19 cellular contexts compared by ENCODE assay signal in the genomic region with DNA sequence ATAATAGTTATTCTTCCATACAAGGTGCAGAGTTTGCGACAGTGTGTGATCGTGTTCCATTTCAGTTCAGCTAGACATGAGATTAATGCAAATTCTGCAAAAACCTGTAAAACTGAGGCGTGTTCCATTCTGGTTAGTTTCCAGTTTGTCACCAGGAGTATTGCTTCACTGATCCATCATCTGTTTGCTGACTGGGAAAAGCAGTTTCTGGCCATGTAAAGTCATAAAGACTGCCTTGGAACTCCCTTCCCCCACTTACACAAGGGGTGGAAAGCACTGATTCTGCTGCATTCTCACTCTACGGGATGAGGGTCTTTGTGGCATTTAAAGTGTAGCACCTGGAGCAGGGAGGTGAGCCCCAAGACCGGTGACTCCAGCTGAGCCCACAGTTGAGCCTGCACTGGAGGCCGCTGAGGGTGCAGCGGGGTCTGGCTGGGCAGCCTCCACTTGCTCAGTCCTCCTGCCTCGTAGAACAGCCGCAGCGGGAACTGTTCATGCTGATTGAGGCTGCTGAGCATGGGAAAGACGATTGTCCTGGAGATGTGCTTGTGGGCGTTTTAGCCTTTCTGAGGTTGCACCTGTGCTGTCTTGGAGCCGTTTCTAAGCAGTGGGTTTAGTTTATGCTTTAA. TPM values are rescaled to one million over a fixed set of nuclear protein-coding genes. Genes with fewer than 3 reads are reported as not detected.
DNase-seq lines count a peak whose midpoint lies in the region; ATAC-seq and TF ChIP-seq lines count a peak whose summit lies in the region.
"Had no signal": no experiment of that assay in that cellular context is flagged by ENCODE, and none has a peak within 500 bp of the region (broad histone marks: within the 10 kb centered on the region; RNA-seq: fewer than 3 reads in every experiment).

No MANE protein-coding gene starts in this region.

- H3K9me3 ChIP-seq in breast epithelium (no peaks in the 10 kb centered on the region), PC-3 (ENCODE audit: low read length) (no peaks in the 10 kb centered on the region), esophagus squamous epithelium (no peaks in the 10 kb centered on the region), suprapubic skin (no peaks in the 10 kb centered on the region)
- H3K9me3 ChIP-seq: gastroesophageal sphincter had no signal

- H2AFZ ChIP-seq in PC-3 (ENCODE audit: low read length): no peak overlapping the region

- no peak for TF ChIP-seq CTCF in MCF 10A (IDR thresholded peaks at IDR 0.05; ENCODE audit: unreplicated experiment)
- TF ChIP-seq CTCF in breast epithelium (IDR thresholded peaks at IDR 0.05): no peak
- no peak for TF ChIP-seq CTCF in PC-3 (conservative IDR thresholded peaks at IDR 0.05; ENCODE audit: low read depth, low read length)
- TF ChIP-seq CTCF in esophagus squamous epithelium (IDR thresholded peaks at IDR 0.05): no peak
- no peak for TF ChIP-seq CTCF in suprapubic skin (IDR thresholded peaks at IDR 0.05)

- no peak for TF ChIP-seq EP300 in suprapubic skin (IDR thresholded peaks at IDR 0.05)

- peak overlapping the region; percentile 94 for H3K4me3 Mint-ChIP-seq in MCF 10A (ENCODE audit: unreplicated experiment)

- no peak for ATAC-seq in PC-3
- ATAC-seq: gastroesophageal sphincter; Right ventricle myocardium inferior; stimulated activated naive B cell treated with anti-CD40 and anti-IgM and Interleukin-4, amounts not matched to agents 10 μg/mL and 1 μg/mL and 100 μg/mL, for 72 hours had no signal

- no peaks in the 10 kb centered on the region for H3K9me2 ChIP-seq in PC-3 (replicated peaks; ENCODE audit: low read length)

- no peaks in the 10 kb centered on the region for H3F3A ChIP-seq in PC-3 (ENCODE audit: low read length, unreplicated experiment)

- H3K27ac ChIP-seq in breast epithelium (no peak overlapping the region), PC-3 (ENCODE audit: low read length) (no peak overlapping the region), esophagus squamous epithelium (peak overlapping the region in 3 of 4 donors; percentile 87 to 93 (median 91)), suprapubic skin (peak overlapping the region; percentile 86)
- H3K27ac ChIP-seq: cardiac muscle cell, gastroesophageal sphincter had no signal

- no peaks in the 10 kb centered on the region for H3K36me3 ChIP-seq in breast epithelium
- no peaks in the 10 kb centered on the region for H3K36me3 ChIP-seq in PC-3 (ENCODE audit: low read depth, low read length)
- peaks cover 0 to 16% (median 0%) of the 10 kb centered on the region in 3 donors for H3K36me3 ChIP-seq in esophagus squamous epithelium
- H3K36me3 ChIP-seq in suprapubic skin: no peaks in the 10 kb centered on the region
- H3K36me3 ChIP-seq: cardiac muscle cell, gastroesophageal sphincter had no signal

- TF ChIP-seq POLR2A in breast epithelium (IDR thresholded peaks at IDR 0.05) (no peak), esophagus squamous epithelium (IDR thresholded peaks at IDR 0.05) (no peak), suprapubic skin (IDR thresholded peaks at IDR 0.05) (no peak)

- H3K9me3 Mint-ChIP-seq in MCF 10A (ENCODE audit: unreplicated experiment): no peaks in the 10 kb centered on the region
- H3K9me3 Mint-ChIP-seq: stimulated activated naive B cell treated with anti-CD40 and anti-IgM and Interleukin-4, amounts not matched to agents 10 μg/mL and 1 μg/mL and 100 μg/mL, for 72 hours had no signal

- peak overlapping the region; percentile 87 for H3K4me2 ChIP-seq in PC-3 (ENCODE audit: low read length)

- no peak for DNase-seq in MCF 10A (ENCODE audit: unreplicated experiment)
- no peak for DNase-seq in breast epithelium (ENCODE audit: low spot score in 2 of 2)
- no peak for DNase-seq in PC-3
- no peak for DNase-seq in esophagus squamous epithelium (lab: John Stamatoyannopoulos, UW)
- DNase-seq in suprapubic skin (ENCODE audit: low spot score in 2 of 2): no peak
- no peak for DNase-seq in A172 (ENCODE audit: low spot score)
- DNase-seq in HuH-7.5 (ENCODE audit: low spot score): no peak
- DNase-seq in hepatic stellate cell (ENCODE audit: low spot score): no peak
- DNase-seq: activated CD4-positive, alpha-beta T cell treated with anti-CD3 and anti-CD28 coated beads, Interleukin-2, amount 50 U/mL, for 4 hours; IMR-90; NCI-H1105 treated with DMSO at 0.1 percent for 48 hours; NK-92 treated with Interleukin-12 subunit alpha and Interleukin-12 subunit beta, amount 100 ng/mL, for 24 hours; occipital lobe; stimulated activated naive B cell treated with anti-CD40 and anti-IgM and Interleukin-4, amounts not matched to agents 10 μg/mL and 1 μg/mL and 100 μg/mL, for 72 hours had no signal

- 55 to 58% methylated on average over 4 to 6 of the region's 13 CpGs for WGBS in esophagus squamous epithelium, 2 donors
- 83% methylated on average over 9 of the region's 13 CpGs for WGBS in suprapubic skin

- H3K9ac ChIP-seq in PC-3 (ENCODE audit: low read length): no peak overlapping the region

- H3K4me3 ChIP-seq in breast epithelium (no peak overlapping the region), PC-3 (ENCODE audit: low read length) (peak overlapping the region; percentile 84; the same call in 1 of the 2 replicates), esophagus squamous epithelium (peak overlapping the region; percentile 67 to 93 (median 76)), suprapubic skin (no peak overlapping the region)
- H3K4me3 ChIP-seq: cardiac muscle cell, gastroesophageal sphincter had no signal

- H3K27me3 Mint-ChIP-seq in MCF 10A (ENCODE audit: insufficient read depth, unreplicated experiment): no peaks in the 10 kb centered on the region
- H3K27me3 Mint-ChIP-seq: stimulated activated naive B cell treated with anti-CD40 and anti-IgM and Interleukin-4, amounts not matched to agents 10 μg/mL and 1 μg/mL and 100 μg/mL, for 72 hours had no signal

- CTCF ChIA-PET in MCF 10A (lab: Yijun Ruan, JAX) (no interaction called here), PC-3 (lab: Charles Lee) (no interaction called here)

- H3K27ac Mint-ChIP-seq in MCF 10A (ENCODE audit: low read depth, unreplicated experiment): peak overlapping the region; percentile 94
- H3K27ac Mint-ChIP-seq: stimulated activated naive B cell treated with anti-CD40 and anti-IgM and Interleukin-4, amounts not matched to agents 10 μg/mL and 1 μg/mL and 100 μg/mL, for 72 hours had no signal

- H3K36me3 Mint-ChIP-seq in MCF 10A (ENCODE audit: insufficient read depth, unreplicated experiment): peaks cover 19% of the 10 kb centered on the region

- H3K4me1 Mint-ChIP-seq in MCF 10A (ENCODE audit: insufficient read depth, unreplicated experiment): peaks cover 23% of the 10 kb centered on the region

- no peaks in the 10 kb centered on the region for H4K20me1 ChIP-seq in PC-3 (ENCODE audit: low read length)

- H3K27me3 ChIP-seq in breast epithelium: no peaks in the 10 kb centered on the region
- H3K27me3 ChIP-seq in PC-3 (ENCODE audit: low read length): no peaks in the 10 kb centered on the region
- no peaks in the 10 kb centered on the region for H3K27me3 ChIP-seq in esophagus squamous epithelium
- no peaks in the 10 kb centered on the region for H3K27me3 ChIP-seq in suprapubic skin
- H3K27me3 ChIP-seq: cardiac muscle cell, gastroesophageal sphincter had no signal

- POLR2A ChIA-PET in MCF 10A (lab: Yijun Ruan, JAX) (interaction anchor here (0.7 to 3.6 kb wide), 6 partner anchors 15 to 47 kb away, joined by 4 to 51 read pairs (median 12); no protein-coding TSS in a partner anchor), PC-3 (lab: Charles Lee; ENCODE audit: unreplicated experiment) (no interaction called here)

- no peaks in the 10 kb centered on the region for H3K4me1 ChIP-seq in breast epithelium
- peaks cover 10% of the 10 kb centered on the region; the same call in 1 of the 2 replicates for H3K4me1 ChIP-seq in PC-3 (ENCODE audit: insufficient read depth, low read length)
- H3K4me1 ChIP-seq in esophagus squamous epithelium: peaks cover 5 to 47% (median 12%) of the 10 kb centered on the region in 3 donors
- H3K4me1 ChIP-seq in suprapubic skin: peaks cover 24% of the 10 kb centered on the region

- BruUV-seq in MCF 10A (replicated peaks; lab: Mats Ljungman, UMichigan) (no TSS peak), PC-3 (replicated peaks; lab: Mats Ljungman, UMichigan) (no TSS peak)

- H3K79me2 ChIP-seq in PC-3 (ENCODE audit: low read length): peaks cover 56% of the 10 kb centered on the region

- intact Hi-C loops in MCF 10A (cut with micrococcal nuclease) (no loop called here), breast epithelium (cut with DNase I; ENCODE audit: low total_unique reads) (no loop called here), PC-3 (cut with micrococcal nuclease) (no loop called here), esophagus squamous epithelium (cut with DNase I) (no loop called here)

RNA-seq across cellular contexts. Expression of a gene that starts 2.0 kb away (rescaled TPM):
- 4.8 and 5.5 TPM in 2 replicates for total RNA-seq in MCF 10A (2022)
- total RNA-seq in breast epithelium: 1 to 10 TPM; 2.7 to 9.2 (median 6.9) TPM
- 1.6 and 3.3 TPM in 2 replicates for total RNA-seq in PC-3 (2014; rRNA removed)
- 10 to 100 TPM in 2 of 4 donors, 1 to 10 TPM in 2; 7.2 to 13.7 (median 9.8) TPM for total RNA-seq in esophagus squamous epithelium
- total RNA-seq in suprapubic skin: 10 to 100 TPM; 16.2 to 46.2 (median 23.4) TPM
- 7.2 and 9.2 TPM in 2 replicates for total RNA-seq in A172 (2014; rRNA removed; shearing (Covaris generic))

RNA-seq across cellular contexts. Expression of a gene that starts 35.6 kb away (rescaled TPM):
- total RNA-seq in MCF 10A (2022) (not detected in 2 replicates), breast epithelium (under 1 TPM in 2 of 3 donors, not detected in 1; 0.15 to 0.33 TPM), PC-3 (2014; rRNA removed) (0.04 TPM in 1 of 2 replicates, not detected in the other), esophagus squamous epithelium (1 to 10 TPM in 3 of 4 donors, under 1 TPM in 1; 0.79 to 5.8 (median 2.5) TPM), suprapubic skin (not detected)
- not detected in 2 replicates for total RNA-seq in A172 (2014; rRNA removed; shearing (Covaris generic))
- total RNA-seq: H1, IMR-90, mesenteric fat pad, Right ventricle myocardium inferior had no signal

RNA-seq across cellular contexts. Expression of a gene that starts 42.1 kb away (rescaled TPM):
- 4.7 and 4.9 TPM in 2 replicates for total RNA-seq in MCF 10A (2022)
- total RNA-seq in breast epithelium: 1 to 10 TPM; 2.2 to 5.1 (median 4.9) TPM
- 2.1 and 5.1 TPM in 2 replicates for total RNA-seq in PC-3 (2014; rRNA removed)
- total RNA-seq in esophagus squamous epithelium: 1 to 10 TPM; 3.1 to 5.9 (median 4.5) TPM
- total RNA-seq in suprapubic skin: 1 to 10 TPM; 2.8 to 5.6 (median 3.9) TPM
- total RNA-seq in A172 (2014; rRNA removed; shearing (Covaris generic)): 6.5 and 9.0 TPM in 2 replicates

Comparison
In these comparisons a context has a peak if more than half of its experiments do, and no peak if none do; other contexts are left out.
1. H3K27ac ChIP-seq: peak in esophagus squamous epithelium (3 of 4) and suprapubic skin (single experiment); none in breast epithelium (0 of 2) and PC-3 (single experiment).
2. H3K4me3 ChIP-seq: peak in PC-3 (single experiment) and esophagus squamous epithelium (4 of 4); none in breast epithelium (0 of 3) and suprapubic skin (single experiment).